1 cellular context compared by ENCODE assay signal in genomic region chr7:138029126-138029525, GRCh38.
TF ChIP-seq lines count a peak whose summit lies in the region.

No MANE protein-coding gene starts in this region.

TF ChIP-seq in H1, 55 proteins besides CTCF, POLR2A, EP300 and RAD21:
- TF ChIP-seq MAFK (IDR thresholded peaks at IDR 0.05; ENCODE audit: low read depth, low read length) = no peak
- TF ChIP-seq TAF7 (optimal IDR thresholded peaks at IDR 0.05; ENCODE audit: borderline replicate concordance, low read depth, low read length) = no peak
- TF ChIP-seq RFX5 (IDR thresholded peaks at IDR 0.05; ENCODE audit: borderline replicate concordance, low read depth, low read length) = no peak
- TF ChIP-seq HDAC6 (IDR thresholded peaks at IDR 0.05; ENCODE audit: low read depth, low read length) = no peak
- no peak for TF ChIP-seq BACH1 (IDR thresholded peaks at IDR 0.05; ENCODE audit: low read length)
- no peak for TF ChIP-seq E2F6 (IDR thresholded peaks at IDR 0.05)
- no peak for TF ChIP-seq SRF (IDR thresholded peaks at IDR 0.05; ENCODE audit: low read depth, low read length)
- TF ChIP-seq SUZ12 (IDR thresholded peaks at IDR 0.05; ENCODE audit: low read length) = no peak
- no peak for TF ChIP-seq KDM5A (IDR thresholded peaks at IDR 0.05; ENCODE audit: low read length)
- TF ChIP-seq EGR1 (IDR thresholded peaks at IDR 0.05; ENCODE audit: borderline replicate concordance, low read depth, low read length) = no peak
- TF ChIP-seq PHF8 (conservative IDR thresholded peaks at IDR 0.05; ENCODE audit: low read depth, low read length) = no peak
- TF ChIP-seq BCL11A (IDR thresholded peaks at IDR 0.05; ENCODE audit: low read depth in 2 of 2, low read length in 2 of 2) = no peak
- no peak for TF ChIP-seq KDM1A (IDR thresholded peaks at IDR 0.05; ENCODE audit: borderline replicate concordance, low read length)
- no peak for TF ChIP-seq POU5F1 (IDR thresholded peaks at IDR 0.05; ENCODE audit: low read depth, low read length)
- TF ChIP-seq ATF3 (IDR thresholded peaks at IDR 0.05; ENCODE audit: insufficient read depth, low read depth, low read length) = no peak
- TF ChIP-seq SIN3A (conservative IDR thresholded peaks at IDR 0.05 in 1 of 2, IDR thresholded peaks at IDR 0.05 in 1 of 2; ENCODE audit: low read depth in 1 of 2, low read length in 2 of 2) = no peak
- no peak for TF ChIP-seq SAP30 (IDR thresholded peaks at IDR 0.05; ENCODE audit: insufficient read depth, insufficient replicate concordance, low read length)
- TF ChIP-seq CBX8 (IDR thresholded peaks at IDR 0.05; ENCODE audit: borderline replicate concordance, low read depth, low read length) = no peak
- TF ChIP-seq CBX5 (IDR thresholded peaks at IDR 0.05; ENCODE audit: low read depth, low read length) = no peak
